ENCODE assay signal across 1 cellular context in the genomic region with DNA sequence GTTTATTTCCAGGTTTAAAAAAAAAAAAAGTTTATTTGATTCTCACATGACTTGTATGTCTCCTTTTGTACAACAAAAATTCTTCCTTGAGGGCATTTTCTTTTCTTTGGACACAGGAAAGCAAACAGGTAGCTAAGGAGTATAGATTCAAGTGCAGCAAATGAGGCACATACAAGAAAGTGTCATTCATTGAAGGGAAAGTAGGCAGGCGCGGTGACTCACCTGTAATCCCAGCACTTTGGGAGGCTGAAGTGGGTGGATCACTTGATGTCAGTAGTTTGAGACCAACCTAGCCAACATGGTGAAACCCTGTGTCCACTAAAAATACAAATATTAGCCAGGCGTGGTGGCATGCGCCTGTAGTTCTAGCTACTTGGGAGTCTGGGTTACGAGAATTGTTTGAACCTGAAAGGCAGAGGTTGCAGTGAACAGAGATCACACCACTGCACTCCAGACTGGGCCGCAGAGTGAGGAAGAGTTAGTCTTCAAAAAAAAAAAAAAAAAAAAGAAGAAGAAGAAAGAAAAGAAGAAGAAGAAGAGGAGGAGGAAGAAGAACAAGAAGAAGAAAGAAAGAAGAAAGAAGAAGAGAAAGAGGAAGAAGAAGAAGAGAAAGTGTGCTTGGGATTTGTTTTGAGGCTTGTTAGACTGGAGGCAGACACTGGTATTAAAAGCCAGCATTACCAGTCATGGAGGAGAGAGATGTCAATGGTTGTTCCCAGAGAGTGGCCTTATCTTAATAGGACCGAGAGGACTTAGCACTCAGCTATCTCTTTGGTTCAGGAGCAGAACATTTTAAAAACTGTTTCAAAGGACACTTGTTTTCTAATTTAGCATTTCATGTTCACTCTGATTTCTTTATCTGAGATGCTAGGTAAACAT.
TF ChIP-seq lines count a peak whose summit lies in the region.

No MANE protein-coding gene starts in this region.

TF ChIP-seq in HepG2, 621 proteins besides CTCF, POLR2A, EP300 and RAD21 (continued from another document):
- TF ChIP-seq MLXIP (CRISPR knock-in tag; IDR thresholded peaks at IDR 0.05; ENCODE audit: borderline replicate concordance): no peak
- no peak for TF ChIP-seq ZBTB20 (CRISPR knock-in tag; IDR thresholded peaks at IDR 0.05; ENCODE audit: borderline replicate concordance, low read depth)
- no peak for TF ChIP-seq ATF6 (CRISPR knock-in tag; conservative IDR thresholded peaks at IDR 0.05)
- no peak for TF ChIP-seq PLSCR1 (CRISPR knock-in tag; IDR thresholded peaks at IDR 0.05; ENCODE audit: borderline replicate concordance)
- TF ChIP-seq, protein P1, sequence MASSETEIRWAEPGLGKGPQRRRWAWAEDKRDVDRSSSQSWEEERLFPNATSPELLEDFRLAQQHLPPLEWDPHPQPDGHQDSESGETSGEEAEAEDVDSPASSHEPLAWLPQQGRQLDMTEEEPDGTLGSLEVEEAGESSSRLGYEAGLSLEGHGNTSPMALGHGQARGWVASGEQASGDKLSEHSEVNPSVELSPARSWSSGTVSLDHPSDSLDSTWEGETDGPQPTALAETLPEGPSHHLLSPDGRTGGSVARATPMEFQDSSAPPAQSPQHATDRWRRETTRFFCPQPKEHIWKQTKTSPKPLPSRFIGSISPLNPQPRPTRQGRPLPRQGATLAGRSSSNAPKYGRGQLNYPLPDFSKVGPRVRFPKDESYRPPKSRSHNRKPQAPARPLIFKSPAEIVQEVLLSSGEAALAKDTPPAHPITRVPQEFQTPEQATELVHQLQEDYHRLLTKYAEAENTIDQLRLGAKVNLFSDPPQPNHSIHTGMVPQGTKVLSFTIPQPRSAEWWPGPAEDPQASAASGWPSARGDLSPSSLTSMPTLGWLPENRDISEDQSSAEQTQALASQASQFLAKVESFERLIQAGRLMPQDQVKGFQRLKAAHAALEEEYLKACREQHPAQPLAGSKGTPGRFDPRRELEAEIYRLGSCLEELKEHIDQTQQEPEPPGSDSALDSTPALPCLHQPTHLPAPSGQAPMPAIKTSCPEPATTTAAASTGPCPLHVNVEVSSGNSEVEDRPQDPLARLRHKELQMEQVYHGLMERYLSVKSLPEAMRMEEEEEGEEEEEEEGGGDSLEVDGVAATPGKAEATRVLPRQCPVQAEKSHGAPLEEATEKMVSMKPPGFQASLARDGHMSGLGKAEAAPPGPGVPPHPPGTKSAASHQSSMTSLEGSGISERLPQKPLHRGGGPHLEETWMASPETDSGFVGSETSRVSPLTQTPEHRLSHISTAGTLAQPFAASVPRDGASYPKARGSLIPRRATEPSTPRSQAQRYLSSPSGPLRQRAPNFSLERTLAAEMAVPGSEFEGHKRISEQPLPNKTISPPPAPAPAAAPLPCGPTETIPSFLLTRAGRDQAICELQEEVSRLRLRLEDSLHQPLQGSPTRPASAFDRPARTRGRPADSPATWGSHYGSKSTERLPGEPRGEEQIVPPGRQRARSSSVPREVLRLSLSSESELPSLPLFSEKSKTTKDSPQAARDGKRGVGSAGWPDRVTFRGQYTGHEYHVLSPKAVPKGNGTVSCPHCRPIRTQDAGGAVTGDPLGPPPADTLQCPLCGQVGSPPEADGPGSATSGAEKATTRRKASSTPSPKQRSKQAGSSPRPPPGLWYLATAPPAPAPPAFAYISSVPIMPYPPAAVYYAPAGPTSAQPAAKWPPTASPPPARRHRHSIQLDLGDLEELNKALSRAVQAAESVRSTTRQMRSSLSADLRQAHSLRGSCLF (CRISPR knock-in tag; IDR thresholded peaks at IDR 0.05; ENCODE audit: borderline replicate concordance): no peak
- TF ChIP-seq NFE2L1 (CRISPR knock-in tag; IDR thresholded peaks at IDR 0.05; ENCODE audit: borderline replicate concordance): no peak
- TF ChIP-seq ZNF543 (CRISPR knock-in tag; IDR thresholded peaks at IDR 0.05): no peak
